Comparison of ENCODE assay signal across 10 cellular contexts in genomic region chr4:133320576-133321170, GRCh38.
DNase-seq lines count a peak whose midpoint lies in the region; ATAC-seq and TF ChIP-seq lines count a peak whose summit lies in the region.
"Had no signal": no experiment of that assay in that cellular context is flagged by ENCODE, and none has a peak within 500 bp of the region (broad histone marks: within the 10 kb centered on the region; RNA-seq: fewer than 3 reads in every experiment).

No MANE protein-coding gene starts in this region.

- in situ Hi-C loops in HAP-1 (cut with MboI; ENCODE audit: low sequenced_read_pairs), result no loop called here

- ATAC-seq in right lobe of liver, result peak; percentile 63 to 75 (median 70)
- ATAC-seq in HG03571 (IDR thresholded peaks at IDR 0.05; ENCODE audit: unreplicated experiment), result no peak
- ATAC-seq in activated CD8-positive, alpha-beta memory T cell treated with anti-CD3 and anti-CD28 coated beads, Interleukin-2, amount 10 ng/mL, durations not matched to agents 7 days and 5 days, result no peak

- no peaks in the 10 kb centered on the region for H3K27me3 Mint-ChIP-seq in activated CD8-positive, alpha-beta memory T cell treated with anti-CD3 and anti-CD28 coated beads, Interleukin-2, amount 10 ng/mL, durations not matched to agents 7 days and 5 days
- H3K27me3 Mint-ChIP-seq: activated naive CD8-positive, alpha-beta T cell treated with anti-CD3 and anti-CD28 coated beads, Interleukin-2, amount 10 ng/mL, durations not matched to agents 7 days and 5 days had no signal

- H3K4me3 ChIP-seq in HAP-1, result no peak overlapping the region
- H3K4me3 ChIP-seq in ascending aorta, result no peak overlapping the region
- H3K4me3 ChIP-seq in right lobe of liver, result no peak overlapping the region
- H3K4me3 ChIP-seq: BLaER1 had no signal

- no peak overlapping the region for H3K27ac Mint-ChIP-seq in activated CD8-positive, alpha-beta memory T cell treated with anti-CD3 and anti-CD28 coated beads, Interleukin-2, amount 10 ng/mL, durations not matched to agents 7 days and 5 days
- H3K27ac Mint-ChIP-seq: activated naive CD8-positive, alpha-beta T cell treated with anti-CD3 and anti-CD28 coated beads, Interleukin-2, amount 10 ng/mL, durations not matched to agents 7 days and 5 days had no signal

- H3K27me3 ChIP-seq in HAP-1 (ENCODE audit: low read depth), result no peaks in the 10 kb centered on the region
- no peaks in the 10 kb centered on the region for H3K27me3 ChIP-seq in ascending aorta
- H3K27me3 ChIP-seq in right lobe of liver, result no peaks in the 10 kb centered on the region
- H3K27me3 ChIP-seq: BLaER1 had no signal

- H3K4me3 Mint-ChIP-seq in activated CD8-positive, alpha-beta memory T cell treated with anti-CD3 and anti-CD28 coated beads, Interleukin-2, amount 10 ng/mL, durations not matched to agents 7 days and 5 days, result no peak overlapping the region
- H3K4me3 Mint-ChIP-seq: activated naive CD8-positive, alpha-beta T cell treated with anti-CD3 and anti-CD28 coated beads, Interleukin-2, amount 10 ng/mL, durations not matched to agents 7 days and 5 days had no signal

- no peak overlapping the region for H3K27ac ChIP-seq in ascending aorta
- no peak overlapping the region for H3K27ac ChIP-seq in right lobe of liver
- H3K27ac ChIP-seq: BLaER1 had no signal

- DNase-seq in NCI-H1092 treated with DMSO at 0.1 percent for 48 hours (lab: John Stamatoyannopoulos, UW) (peak; percentile 1), NCI-H1092 (lab: John Stamatoyannopoulos, UW) (no peak), HAP-1 (ENCODE audit: low spot score in 2 of 2) (peak; percentile 53 to 57), MV-4-11 (lab: John Stamatoyannopoulos, UW) (peak; percentile 0), ascending aorta (ENCODE audit: low spot score in 2 of 2) (no peak), right lobe of liver (no peak)
- DNase-seq in activated CD8-positive, alpha-beta memory T cell treated with anti-CD3 and anti-CD28 coated beads, Interleukin-2, amount 10 ng/mL, durations not matched to agents 7 days and 5 days, result no peak
- DNase-seq: activated naive CD8-positive, alpha-beta T cell treated with anti-CD3 and anti-CD28 coated beads, Interleukin-2, amount 10 ng/mL, durations not matched to agents 7 days and 5 days had no signal

- intact Hi-C loops in ascending aorta (cut with DNase I), result no loop called here
- intact Hi-C loops in right lobe of liver (cut with DNase I), result no loop called here

- no peaks in the 10 kb centered on the region for H3K36me3 ChIP-seq in HAP-1 (replicated peaks)
- H3K36me3 ChIP-seq in ascending aorta, result no peaks in the 10 kb centered on the region
- H3K36me3 ChIP-seq in right lobe of liver, result no peaks in the 10 kb centered on the region
- H3K36me3 ChIP-seq: BLaER1 had no signal

- no peak for TF ChIP-seq POLR2A in right lobe of liver (IDR thresholded peaks at IDR 0.05)

- 2% methylated on average over 2 of the region's 2 CpGs for WGBS in right lobe of liver (ENCODE audit: insufficient coverage, low coverage, low lambda C conversion rate, missing lambda C conversion rate)

- CTCF ChIA-PET in activated CD8-positive, alpha-beta memory T cell treated with anti-CD3 and anti-CD28 coated beads, Interleukin-2, amount 10 ng/mL, durations not matched to agents 7 days and 5 days (lab: Charles Lee), result no interaction called here

- no peaks in the 10 kb centered on the region for H3K9me3 Mint-ChIP-seq in activated CD8-positive, alpha-beta memory T cell treated with anti-CD3 and anti-CD28 coated beads, Interleukin-2, amount 10 ng/mL, durations not matched to agents 7 days and 5 days (ENCODE audit: low read depth)
- H3K9me3 Mint-ChIP-seq: activated naive CD8-positive, alpha-beta T cell treated with anti-CD3 and anti-CD28 coated beads, Interleukin-2, amount 10 ng/mL, durations not matched to agents 7 days and 5 days had no signal

- H3K4me1 Mint-ChIP-seq in activated CD8-positive, alpha-beta memory T cell treated with anti-CD3 and anti-CD28 coated beads, Interleukin-2, amount 10 ng/mL, durations not matched to agents 7 days and 5 days, result no peaks in the 10 kb centered on the region
- H3K4me1 Mint-ChIP-seq: activated naive CD8-positive, alpha-beta T cell treated with anti-CD3 and anti-CD28 coated beads, Interleukin-2, amount 10 ng/mL, durations not matched to agents 7 days and 5 days had no signal

- H3K4me1 ChIP-seq in HAP-1, result no peaks in the 10 kb centered on the region; the same call in 1 of the 2 replicates
- no peaks in the 10 kb centered on the region for H3K4me1 ChIP-seq in ascending aorta
- no peaks in the 10 kb centered on the region for H3K4me1 ChIP-seq in right lobe of liver
- H3K4me1 ChIP-seq: BLaER1 had no signal

- TF ChIP-seq CTCF in ascending aorta (IDR thresholded peaks at IDR 0.05) (peak in 2 of 3 experiments; percentile 49 to 61), right lobe of liver (IDR thresholded peaks at IDR 0.05) (peak; percentile 38 to 53 (median 50))

- H3K9me3 ChIP-seq in HAP-1 (no peaks in the 10 kb centered on the region), ascending aorta (no peaks in the 10 kb centered on the region), right lobe of liver (no peaks in the 10 kb centered on the region)
- H3K9me3 ChIP-seq: BLaER1 had no signal

- H3K36me3 Mint-ChIP-seq in activated CD8-positive, alpha-beta memory T cell treated with anti-CD3 and anti-CD28 coated beads, Interleukin-2, amount 10 ng/mL, durations not matched to agents 7 days and 5 days, result no peaks in the 10 kb centered on the region
- H3K36me3 Mint-ChIP-seq: activated naive CD8-positive, alpha-beta T cell treated with anti-CD3 and anti-CD28 coated beads, Interleukin-2, amount 10 ng/mL, durations not matched to agents 7 days and 5 days had no signal

Comparison
In these comparisons a context has a peak if more than half of its experiments do, and no peak if none do; other contexts are left out.
1. DNase-seq: peak in NCI-H1092 treated with DMSO at 0.1 percent for 48 hours (single experiment), HAP-1 (2 of 2) and MV-4-11 (single experiment); none in NCI-H1092 (single experiment), ascending aorta (0 of 2), right lobe of liver (0 of 3) and activated CD8-positive, alpha-beta memory T cell treated with anti-CD3 and anti-CD28 coated beads, Interleukin-2, amount 10 ng/mL, durations not matched to agents 7 days and 5 days (single experiment).
2. ATAC-seq: peak in right lobe of liver (4 of 4); none in HG03571 (single experiment) and activated CD8-positive, alpha-beta memory T cell treated with anti-CD3 and anti-CD28 coated beads, Interleukin-2, amount 10 ng/mL, durations not matched to agents 7 days and 5 days (single experiment).